Comparison of ENCODE assay signal across 17 cellular contexts in the genomic region with DNA sequence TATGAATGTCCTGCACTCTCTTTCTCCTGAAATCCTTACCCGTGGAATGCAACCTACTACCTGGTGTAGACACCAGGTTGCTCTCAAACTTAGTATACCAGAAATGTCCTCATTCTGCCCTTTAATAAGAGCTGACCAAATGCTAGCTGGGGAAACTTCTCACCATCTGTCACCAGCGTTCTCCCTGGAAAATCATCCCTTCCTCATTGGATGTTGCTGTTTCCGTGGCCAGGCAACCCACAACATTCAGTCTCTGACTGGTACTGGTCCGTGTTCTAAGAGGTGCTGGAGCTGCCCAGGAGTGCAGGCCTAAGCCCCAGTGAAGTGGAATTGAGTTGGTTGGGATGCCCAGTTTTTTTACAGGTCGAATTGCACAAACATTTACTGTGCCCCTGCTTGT. TPM values are rescaled to one million over a fixed set of nuclear protein-coding genes. Genes with fewer than 3 reads are reported as not detected.
A peak's percentile ranks its signal among the peaks of the same experiment; 100 is the strongest.
DNase-seq lines count a peak whose midpoint lies in the region; TF ChIP-seq lines count a peak whose summit lies in the region.
"Had no signal": no experiment of that assay in that cellular context is flagged by ENCODE, and none has a peak within 500 bp of the region (broad histone marks: within the 10 kb centered on the region; RNA-seq: fewer than 3 reads in every experiment).

No MANE protein-coding gene starts in this region.

- H3K27ac Mint-ChIP-seq in brain (peak overlapping the region in 3 of 5 experiments; percentile 44 to 96 (median 81)), mesothelial cell of epicardium (peak overlapping the region; percentile 99)

- H3K36me3 ChIP-seq in colonic mucosa = no peaks in the 10 kb centered on the region

- no peaks in the 10 kb centered on the region for H3K9me3 Mint-ChIP-seq in brain
- H3K9me3 Mint-ChIP-seq in mesothelial cell of epicardium = no peaks in the 10 kb centered on the region
- H3K9me3 Mint-ChIP-seq: CD4-positive, CD25-positive, alpha-beta regulatory T cell; GM23338 had no signal

- H3K36me3 Mint-ChIP-seq in brain (peaks cover 22% of the 10 kb centered on the region), mesothelial cell of epicardium (peaks cover 11% of the 10 kb centered on the region)

- no peak overlapping the region for H3K4me3 Mint-ChIP-seq in brain
- no peak overlapping the region for H3K4me3 Mint-ChIP-seq in mesothelial cell of epicardium
- H3K4me3 Mint-ChIP-seq: CD4-positive, CD25-positive, alpha-beta regulatory T cell; GM23338 had no signal

- DNase-seq in G401 (ENCODE audit: low spot score) = peak; percentile 91
- DNase-seq in mesothelial cell of epicardium (ENCODE audit: low spot score in 2 of 2, unreplicated experiment in 2 of 2) = no peak
- DNase-seq in DMS79 treated with DMSO at 0.1 percent for 48 hours (lab: John Stamatoyannopoulos, UW) = no peak
- DNase-seq in NCI-H2081 treated with DMSO at 0.1 percent for 48 hours (lab: John Stamatoyannopoulos, UW) = no peak
- no peak for DNase-seq in colonic mucosa
- DNase-seq: CD4-positive, CD25-positive, alpha-beta regulatory T cell; HCEC 1CT; IMR-90; NCI-H1694; NCI-H2081; NCI-H446; NCI-H526; SHP77 had no signal

- TF ChIP-seq CTCF in 22Rv1 (IDR thresholded peaks at IDR 0.05) (no peak), brain (conservative IDR thresholded peaks at IDR 0.05) (no peak), mesothelial cell of epicardium (IDR thresholded peaks at IDR 0.05; ENCODE audit: unreplicated experiment) (no peak), colonic mucosa (IDR thresholded peaks at IDR 0.05) (no peak)

- H3K27me3 Mint-ChIP-seq in brain (no peaks in the 10 kb centered on the region), mesothelial cell of epicardium (ENCODE audit: low read depth) (no peaks in the 10 kb centered on the region)

- no peaks in the 10 kb centered on the region for H3K4me1 ChIP-seq in colonic mucosa

- H3K27me3 ChIP-seq in colonic mucosa = no peaks in the 10 kb centered on the region

- intact Hi-C loops in colonic mucosa (cut with DNase I) = no loop called here

- H3K9ac ChIP-seq in colonic mucosa (ENCODE audit: low read depth in 2 of 2, low read length in 2 of 2) = no peak overlapping the region

- peaks cover 10% of the 10 kb centered on the region for H3K4me1 Mint-ChIP-seq in brain
- H3K4me1 Mint-ChIP-seq in mesothelial cell of epicardium = peaks cover 8% of the 10 kb centered on the region

- H3K27ac ChIP-seq in 22Rv1 (peak overlapping the region; percentile 61), colonic mucosa (no peak overlapping the region)
- H3K27ac ChIP-seq: HL-60 had no signal

- no peaks in the 10 kb centered on the region for H3K9me3 ChIP-seq in colonic mucosa

- no peak overlapping the region for H3K4me3 ChIP-seq in colonic mucosa
- H3K4me3 ChIP-seq: GM23338 had no signal

- in situ Hi-C loops in G401 (cut with HindIII; ENCODE audit: low sequenced_read_pairs) = no loop called here

RNA-seq across cellular contexts. Expression of gene KLC2, which starts 29.8 kb away (rescaled TPM):
- 17.2 and 18.3 TPM in 2 replicates for total RNA-seq in G401 (2014; rRNA removed; shearing (Covaris generic))
- 122 TPM for polyA plus RNA-seq in brain (ENCODE audit: insufficient read depth, low read depth, low replicate concordance)
- total RNA-seq in mesothelial cell of epicardium (42.0 to 43.0 TPM (median 42.9 TPM) in 3 replicates), colonic mucosa (10 to 100 TPM; 19.9 to 35.7 TPM)

RNA-seq across cellular contexts. Expression of gene RAB1B, which starts 40.7 kb away (rescaled TPM):
- total RNA-seq in G401 (2014; rRNA removed; shearing (Covaris generic)) = 67.8 and 81.8 TPM in 2 replicates
- 297 TPM for polyA plus RNA-seq in brain (ENCODE audit: insufficient read depth, low read depth, low replicate concordance)
- total RNA-seq in mesothelial cell of epicardium (88.6 to 91.8 TPM (median 90.1 TPM) in 3 replicates), colonic mucosa (100 to 1,000 TPM; 212 to 243 TPM)

RNA-seq across cellular contexts. Expression of gene CNIH2, which starts 50.3 kb away (rescaled TPM):
- total RNA-seq in G401 (2014; rRNA removed; shearing (Covaris generic)) = 4.4 and 12.4 TPM in 2 replicates
- polyA plus RNA-seq in brain (ENCODE audit: insufficient read depth, low read depth, low replicate concordance) = 146 TPM
- total RNA-seq in mesothelial cell of epicardium = 10.1 to 11.5 TPM (median 10.2 TPM) in 3 replicates
- total RNA-seq in colonic mucosa = under 1 TPM; 0.58 to 0.67 TPM
- polyA plus RNA-seq: CD4-positive, CD25-positive, alpha-beta regulatory T cell had no signal
